8 cellular contexts compared by ENCODE assay signal in genomic region chr15:52709172-52709979, GRCh38. TPM values are rescaled to one million over a fixed set of nuclear protein-coding genes. Genes with fewer than 3 reads are reported as not detected.
A peak's percentile ranks its signal among the peaks of the same experiment; 100 is the strongest.
DNase-seq lines count a peak whose midpoint lies in the region; ATAC-seq, FAIRE-seq and TF ChIP-seq lines count a peak whose summit lies in the region.

No MANE protein-coding gene starts in this region.

- no peak for FAIRE-seq in A549 (lab: Jason Lieb, UNC)

- intact Hi-C loops in upper lobe of right lung (cut with DNase I): no loop called here

- H3K4me2 ChIP-seq in A549: no peak overlapping the region

- H3K4me1 ChIP-seq in A549 (no peaks in the 10 kb centered on the region), duodenal mucosa (ENCODE audit: control insufficient read depth in 1 of 2, insufficient read depth in 2 of 2, low read length in 2 of 2) (peaks cover 11% of the 10 kb centered on the region in 2 donors), upper lobe of right lung (no peaks in the 10 kb centered on the region)

- H3K36me3 ChIP-seq in duodenal mucosa (ENCODE audit: control insufficient read depth in 1 of 2, insufficient read depth in 2 of 2, low read length in 2 of 2) (no peaks in the 10 kb centered on the region), upper lobe of right lung (no peaks in the 10 kb centered on the region)

- no peak for TF ChIP-seq POLR2A in A549 (IDR thresholded peaks at IDR 0.05; ENCODE audit: low read length)

- H3K27me3 ChIP-seq in duodenal mucosa (ENCODE audit: control insufficient read depth in 1 of 2, insufficient read depth in 2 of 2, low read length in 2 of 2) (no peaks in the 10 kb centered on the region), upper lobe of right lung (no peaks in the 10 kb centered on the region)

- H3K4me3 ChIP-seq in A549: no peak overlapping the region
- H3K4me3 ChIP-seq in duodenal mucosa (ENCODE audit: low read depth in 1 of 2, low read length in 2 of 2): peak overlapping the region; percentile 70 to 74
- H3K4me3 ChIP-seq in upper lobe of right lung: no peak overlapping the region

- no peak for TF ChIP-seq CTCF in A549 (IDR thresholded peaks at IDR 0.05)
- no peak for TF ChIP-seq CTCF in upper lobe of right lung (IDR thresholded peaks at IDR 0.05)

- H3K9ac ChIP-seq in duodenal mucosa (ENCODE audit: low read depth in 1 of 2, low read length in 2 of 2): peak overlapping the region in 1 of 2 donors; percentile 59

- ATAC-seq in A549 (peak; percentile 36 to 44; a peak in 3 of 6 replicates), GM19397 (IDR thresholded peaks at IDR 0.05; ENCODE audit: unreplicated experiment) (peak; percentile 89), HG03342 (IDR thresholded peaks at IDR 0.05; ENCODE audit: unreplicated experiment) (peak; percentile 88), upper lobe of right lung (peak; percentile 76)

- CTCF ChIA-PET in A549 (lab: Yijun Ruan, JAX): interaction anchor here (0.9 to 4.2 kb wide), 3 partner anchors 9 to 25 kb away, joined by 3 to 17 read pairs (median 10); no protein-coding TSS in a partner anchor

- no peak for TF ChIP-seq RAD21 in A549 (conservative IDR thresholded peaks at IDR 0.05 in 1 of 2, IDR thresholded peaks at IDR 0.05 in 1 of 2)

- H3K9me3 ChIP-seq in A549 (no peaks in the 10 kb centered on the region), duodenal mucosa (ENCODE audit: control insufficient read depth in 1 of 2, low read length in 2 of 2) (no peaks in the 10 kb centered on the region), upper lobe of right lung (no peaks in the 10 kb centered on the region)

- POLR2A ChIA-PET in A549 (lab: Yijun Ruan, JAX): no interaction called here

- DNase-seq in A549 (ENCODE audit: low read depth in 1 of 2, low spot score in 1 of 2) (no peak), upper lobe of right lung (no peak), middle frontal gyrus (ENCODE audit: extremely low spot score, low spot score) (no peak)
- no peak for DNase-seq in stimulated activated CD4-positive, alpha-beta T cell treated with anti-CD3 and anti-CD28 coated beads, Interleukin-4, amount 100 ng/mL, for 1 hour
- no peak for DNase-seq in stimulated activated naive CD4-positive, alpha-beta T cell (lab: John Stamatoyannopoulos, UW)

- no peak for TF ChIP-seq EP300 in A549 (IDR thresholded peaks at IDR 0.05)

- H3K27ac ChIP-seq in A549 (no peak overlapping the region), duodenal mucosa (ENCODE audit: low read depth, low read length) (no peak overlapping the region), upper lobe of right lung (no peak overlapping the region)

- WGBS in A549 (ENCODE audit: missing lambda C conversion rate): 59% methylated on average over 10 of the region's 10 CpGs

TF ChIP-seq in A549, 52 proteins besides CTCF, POLR2A, EP300 and RAD21:
- TF ChIP-seq RFX5 (IDR thresholded peaks at IDR 0.05) (no peak), JUNB (IDR thresholded peaks at IDR 0.05) (no peak), HOXA7 (CRISPR knock-in tag; IDR thresholded peaks at IDR 0.05) (no peak), SREBF2 (IDR thresholded peaks at IDR 0.05) (no peak), TFCP2L1 (CRISPR knock-in tag; IDR thresholded peaks at IDR 0.05) (no peak), EHMT2 (IDR thresholded peaks at IDR 0.05; ENCODE audit: low read depth) (no peak), SMC3 (IDR thresholded peaks at IDR 0.05) (no peak), FOXS1 (CRISPR knock-in tag; IDR thresholded peaks at IDR 0.05) (no peak), MAFK (IDR thresholded peaks at IDR 0.05; ENCODE audit: partially characterized antibody) (no peak), ZSCAN20 (CRISPR knock-in tag; IDR thresholded peaks at IDR 0.05) (no peak), USF2 (IDR thresholded peaks at IDR 0.05) (no peak), PBX3 (IDR thresholded peaks at IDR 0.05) (no peak), E2F6 (IDR thresholded peaks at IDR 0.05; ENCODE audit: borderline replicate concordance, low read depth) (no peak), KDM5A (IDR thresholded peaks at IDR 0.05) (no peak), RCOR1 (IDR thresholded peaks at IDR 0.05; ENCODE audit: low read depth, low read length) (no peak), FOSL2 (IDR thresholded peaks at IDR 0.05) (no peak), FOSL2 (CRISPR knock-in tag; IDR thresholded peaks at IDR 0.05) (no peak), CBX2 (IDR thresholded peaks at IDR 0.05; ENCODE audit: borderline replicate concordance, low read depth) (no peak), TP53 (CRISPR knock-in tag; IDR thresholded peaks at IDR 0.05) (no peak)
- TF ChIP-seq, protein P1, sequence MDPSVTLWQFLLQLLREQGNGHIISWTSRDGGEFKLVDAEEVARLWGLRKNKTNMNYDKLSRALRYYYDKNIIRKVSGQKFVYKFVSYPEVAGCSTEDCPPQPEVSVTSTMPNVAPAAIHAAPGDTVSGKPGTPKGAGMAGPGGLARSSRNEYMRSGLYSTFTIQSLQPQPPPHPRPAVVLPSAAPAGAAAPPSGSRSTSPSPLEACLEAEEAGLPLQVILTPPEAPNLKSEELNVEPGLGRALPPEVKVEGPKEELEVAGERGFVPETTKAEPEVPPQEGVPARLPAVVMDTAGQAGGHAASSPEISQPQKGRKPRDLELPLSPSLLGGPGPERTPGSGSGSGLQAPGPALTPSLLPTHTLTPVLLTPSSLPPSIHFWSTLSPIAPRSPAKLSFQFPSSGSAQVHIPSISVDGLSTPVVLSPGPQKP (IDR thresholded peaks at IDR 0.05; ENCODE audit: low read depth, low read length): no peak
- TF ChIP-seq, protein P2, sequence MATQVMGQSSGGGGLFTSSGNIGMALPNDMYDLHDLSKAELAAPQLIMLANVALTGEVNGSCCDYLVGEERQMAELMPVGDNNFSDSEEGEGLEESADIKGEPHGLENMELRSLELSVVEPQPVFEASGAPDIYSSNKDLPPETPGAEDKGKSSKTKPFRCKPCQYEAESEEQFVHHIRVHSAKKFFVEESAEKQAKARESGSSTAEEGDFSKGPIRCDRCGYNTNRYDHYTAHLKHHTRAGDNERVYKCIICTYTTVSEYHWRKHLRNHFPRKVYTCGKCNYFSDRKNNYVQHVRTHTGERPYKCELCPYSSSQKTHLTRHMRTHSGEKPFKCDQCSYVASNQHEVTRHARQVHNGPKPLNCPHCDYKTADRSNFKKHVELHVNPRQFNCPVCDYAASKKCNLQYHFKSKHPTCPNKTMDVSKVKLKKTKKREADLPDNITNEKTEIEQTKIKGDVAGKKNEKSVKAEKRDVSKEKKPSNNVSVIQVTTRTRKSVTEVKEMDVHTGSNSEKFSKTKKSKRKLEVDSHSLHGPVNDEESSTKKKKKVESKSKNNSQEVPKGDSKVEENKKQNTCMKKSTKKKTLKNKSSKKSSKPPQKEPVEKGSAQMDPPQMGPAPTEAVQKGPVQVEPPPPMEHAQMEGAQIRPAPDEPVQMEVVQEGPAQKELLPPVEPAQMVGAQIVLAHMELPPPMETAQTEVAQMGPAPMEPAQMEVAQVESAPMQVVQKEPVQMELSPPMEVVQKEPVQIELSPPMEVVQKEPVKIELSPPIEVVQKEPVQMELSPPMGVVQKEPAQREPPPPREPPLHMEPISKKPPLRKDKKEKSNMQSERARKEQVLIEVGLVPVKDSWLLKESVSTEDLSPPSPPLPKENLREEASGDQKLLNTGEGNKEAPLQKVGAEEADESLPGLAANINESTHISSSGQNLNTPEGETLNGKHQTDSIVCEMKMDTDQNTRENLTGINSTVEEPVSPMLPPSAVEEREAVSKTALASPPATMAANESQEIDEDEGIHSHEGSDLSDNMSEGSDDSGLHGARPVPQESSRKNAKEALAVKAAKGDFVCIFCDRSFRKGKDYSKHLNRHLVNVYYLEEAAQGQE (IDR thresholded peaks at IDR 0.05): no peak

RNA-seq across cellular contexts. Expression of gene ATOSA, which starts 30.2 kb away (rescaled TPM):
- polyA plus RNA-seq in A549 (2011; rRNA removed): 22.6 and 25.9 TPM in 2 replicates
- 2.3 and 2.7 TPM in 2 replicates for polyA plus RNA-seq in A549 (2012; cell fraction: cytosol; rRNA removed)
- polyA plus RNA-seq in A549 (2012; cell fraction: nucleus; rRNA removed): 3.5 and 5.2 TPM in 2 replicates
- polyA plus RNA-seq in A549 (2017; fragmentation: RNase III; extraction: RNeasy Plus Mini Kit Qiagen cat#74134 plus additional on column Dnase treatment): 7.8 to 10.0 TPM (median 9.2 TPM) in 3 replicates
- polyA minus RNA-seq in A549 (2011; rRNA and poly(A)+ RNA removed): 23.0 and 31.0 TPM in 2 replicates
- 42.5 TPM for total RNA-seq in upper lobe of right lung

Comparison
In these comparisons a context has a peak if more than half of its experiments do, and no peak if none do; other contexts are left out.
1. H3K4me3 ChIP-seq: peak in duodenal mucosa (2 of 2); none in A549 (single experiment) and upper lobe of right lung (single experiment).
2. Peak in every context shown above with its lines, with median percentiles within 50 percentile points of each other: ATAC-seq.